Comparison of ENCODE assay signal across 9 cellular contexts in the genomic region with DNA sequence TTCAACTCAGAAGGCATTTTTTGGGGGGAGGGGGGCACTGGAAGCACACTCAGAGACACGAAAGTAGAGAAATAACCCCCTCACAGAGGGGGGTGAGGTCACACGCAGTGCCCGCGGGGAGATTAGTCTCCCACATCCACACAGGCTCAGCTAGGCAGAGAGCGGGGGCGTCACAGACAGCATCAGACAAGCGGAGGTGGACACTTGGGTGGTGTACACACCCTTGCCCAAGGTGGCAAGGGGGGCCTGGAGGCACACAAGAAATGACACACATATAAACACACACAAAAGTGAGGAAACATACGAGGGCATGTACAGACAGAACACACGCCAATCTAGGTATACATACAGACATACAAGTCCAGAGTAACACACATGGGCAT. TPM values are rescaled to one million over a fixed set of nuclear protein-coding genes. Genes with fewer than 3 reads are reported as not detected.
DNase-seq lines count a peak whose midpoint lies in the region; ATAC-seq and TF ChIP-seq lines count a peak whose summit lies in the region.
"Had no signal": no experiment of that assay in that cellular context is flagged by ENCODE, and none has a peak within 500 bp of the region (broad histone marks: within the 10 kb centered on the region; RNA-seq: fewer than 3 reads in every experiment).

No MANE protein-coding gene starts in this region.

- H3K4me1 Mint-ChIP-seq in stimulated activated naive CD8-positive, alpha-beta T cell treated with anti-CD3 and anti-CD28 coated beads, Interleukin-15, amount 100 ng/mL, for 72 hours, result peaks cover 19% of the 10 kb centered on the region
- H3K4me1 Mint-ChIP-seq in activated T-helper 17 cell treated with anti-CD3 and anti-CD28 coated beads, Interleukin-2, amount 50 U/mL, for 72 hours, result no peaks in the 10 kb centered on the region

- H3K4me3 Mint-ChIP-seq in stimulated activated naive CD8-positive, alpha-beta T cell treated with anti-CD3 and anti-CD28 coated beads, Interleukin-15, amount 100 ng/mL, for 72 hours, result peak overlapping the region; percentile 32 to 53
- H3K4me3 Mint-ChIP-seq in activated T-helper 17 cell treated with anti-CD3 and anti-CD28 coated beads, Interleukin-2, amount 50 U/mL, for 72 hours, result peak overlapping the region; percentile 26

- H3K4me1 ChIP-seq in iPS-20b (ENCODE audit: insufficient read depth, low read length), result no peaks in the 10 kb centered on the region
- H3K4me1 ChIP-seq in BE2C, result no peaks in the 10 kb centered on the region

- H3K27me3 Mint-ChIP-seq in stimulated activated naive CD8-positive, alpha-beta T cell treated with anti-CD3 and anti-CD28 coated beads, Interleukin-15, amount 100 ng/mL, for 72 hours, result peaks cover 17% of the 10 kb centered on the region
- H3K27me3 Mint-ChIP-seq in activated T-helper 17 cell treated with anti-CD3 and anti-CD28 coated beads, Interleukin-2, amount 50 U/mL, for 72 hours, result no peaks in the 10 kb centered on the region

- DNase-seq in stimulated activated naive CD8-positive, alpha-beta T cell treated with anti-CD3 and anti-CD28 coated beads, Interleukin-15, amount 100 ng/mL, for 72 hours, result no peak
- DNase-seq in stimulated activated naive CD8-positive, alpha-beta T cell treated with anti-CD3 and anti-CD28 coated beads, Interleukin-15, Interleukin-2, amounts not matched to agents 100 U/mL and 50 U/mL, for 24 hours, result no peak
- DNase-seq in NCI-H524 treated with DMSO at 0.1 percent for 48 hours (lab: John Stamatoyannopoulos, UW) (no peak), BE2C (no peak), brain microvascular endothelial cell (no peak), HUDEP-2 (lab: John Stamatoyannopoulos, UW; ENCODE audit: unreplicated experiment in 76 of 76) (no peak)

- H3K27ac Mint-ChIP-seq in stimulated activated naive CD8-positive, alpha-beta T cell treated with anti-CD3 and anti-CD28 coated beads, Interleukin-15, amount 100 ng/mL, for 72 hours, result peak overlapping the region in 1 of 2 donors; percentile 81
- H3K27ac Mint-ChIP-seq in activated T-helper 17 cell treated with anti-CD3 and anti-CD28 coated beads, Interleukin-2, amount 50 U/mL, for 72 hours, result no peak overlapping the region

- H3K9me3 Mint-ChIP-seq in stimulated activated naive CD8-positive, alpha-beta T cell treated with anti-CD3 and anti-CD28 coated beads, Interleukin-15, amount 100 ng/mL, for 72 hours, result no peaks in the 10 kb centered on the region
- H3K9me3 Mint-ChIP-seq in activated T-helper 17 cell treated with anti-CD3 and anti-CD28 coated beads, Interleukin-2, amount 50 U/mL, for 72 hours, result no peaks in the 10 kb centered on the region

- H3K27ac ChIP-seq in iPS-20b (ENCODE audit: low read length) (no peak overlapping the region), brain microvascular endothelial cell (no peak overlapping the region)

- ATAC-seq in stimulated activated naive CD8-positive, alpha-beta T cell treated with anti-CD3 and anti-CD28 coated beads, Interleukin-15, amount 100 ng/mL, for 72 hours, result no peak
- no peak for ATAC-seq in stimulated activated naive CD8-positive, alpha-beta T cell treated with anti-CD3 and anti-CD28 coated beads, Interleukin-15, Interleukin-2, amounts not matched to agents 100 U/mL and 50 U/mL, for 24 hours
- ATAC-seq in activated T-helper 17 cell treated with anti-CD3 and anti-CD28 coated beads, Interleukin-2, amount 50 U/mL, for 72 hours (replicated peaks), result no peak

- H3K4me3 ChIP-seq in iPS-20b (ENCODE audit: low read length) (peak overlapping the region; percentile 58; the same call in 1 of the 2 replicates), BE2C (ENCODE audit: low read depth, low read length) (no peak overlapping the region), brain microvascular endothelial cell (ENCODE audit: low read depth, low read length) (no peak overlapping the region)

- H3K36me3 Mint-ChIP-seq in activated T-helper 17 cell treated with anti-CD3 and anti-CD28 coated beads, Interleukin-2, amount 50 U/mL, for 72 hours (ENCODE audit: low read depth), result no peaks in the 10 kb centered on the region

- in situ Hi-C loops in brain microvascular endothelial cell (cut with HindIII; ENCODE audit: low pct_ligation_motif_present, low sequenced_read_pairs), result no loop called here

- H3K9me3 ChIP-seq in iPS-20b (ENCODE audit: insufficient read depth, low read depth, low read length) (no peaks in the 10 kb centered on the region), BE2C (no peaks in the 10 kb centered on the region)

- H3K9ac ChIP-seq in iPS-20b (ENCODE audit: low read depth, low read length), result peak overlapping the region; percentile 67; the same call in 1 of the 2 replicates

- no peak for TF ChIP-seq CTCF in BE2C (IDR thresholded peaks at IDR 0.05; ENCODE audit: low read depth, low read length)
- TF ChIP-seq CTCF in brain microvascular endothelial cell (IDR thresholded peaks at IDR 0.05; ENCODE audit: low read depth, low read length, missing control alignments), result no peak

- H3K36me3 ChIP-seq in iPS-20b (ENCODE audit: insufficient read depth, low read depth, low read length) (no peaks in the 10 kb centered on the region), BE2C (no peaks in the 10 kb centered on the region), brain microvascular endothelial cell (replicated peaks) (no peaks in the 10 kb centered on the region)

- H3K27me3 ChIP-seq in iPS-20b (ENCODE audit: insufficient read depth, low read length) (peaks cover 20% of the 10 kb centered on the region), BE2C (no peaks in the 10 kb centered on the region), brain microvascular endothelial cell (replicated peaks) (no peaks in the 10 kb centered on the region)

RNA-seq across cellular contexts. Expression of gene SYN1, which starts 0.6 kb away (rescaled TPM):
- 1 to 10 TPM; 1.0 to 4.3 TPM for total RNA-seq in activated T-helper 17 cell treated with anti-CD3 and anti-CD28 coated beads, Interleukin-2, amount 50 U/mL, for 72 hours
- polyA plus RNA-seq in BE2C (2012; ENCODE audit: insufficient read depth, insufficient read length, low read depth), result 10.8 TPM
- total RNA-seq: PC-3 had no signal

RNA-seq across cellular contexts. Expression of gene CFP, which starts 9.4 kb away (rescaled TPM):
- 1 to 10 TPM; 3.2 to 7.6 TPM for total RNA-seq in activated T-helper 17 cell treated with anti-CD3 and anti-CD28 coated beads, Interleukin-2, amount 50 U/mL, for 72 hours
- polyA plus RNA-seq in BE2C (2012; ENCODE audit: insufficient read depth, insufficient read length, low read depth), result 2.9 TPM

RNA-seq across cellular contexts. Expression of gene ELK1, which starts 30.1 kb away (rescaled TPM):
- 10 to 100 TPM; 77.8 to 95.9 TPM for total RNA-seq in activated T-helper 17 cell treated with anti-CD3 and anti-CD28 coated beads, Interleukin-2, amount 50 U/mL, for 72 hours
- 38.7 TPM for polyA plus RNA-seq in BE2C (2012; ENCODE audit: insufficient read depth, insufficient read length, low read depth)

RNA-seq across cellular contexts. Expression of gene TIMP1, which starts 38.1 kb away (rescaled TPM):
- total RNA-seq in activated T-helper 17 cell treated with anti-CD3 and anti-CD28 coated beads, Interleukin-2, amount 50 U/mL, for 72 hours, result 100 to 1,000 TPM in 1 of 2 donors, 10 to 100 TPM in 1; 56.1 to 302 TPM
- 243 TPM for polyA plus RNA-seq in BE2C (2012; ENCODE audit: insufficient read depth, insufficient read length, low read depth)

RNA-seq across cellular contexts. Expression of gene UXT, which starts 38.7 kb away (rescaled TPM):
- total RNA-seq in activated T-helper 17 cell treated with anti-CD3 and anti-CD28 coated beads, Interleukin-2, amount 50 U/mL, for 72 hours, result 100 to 1,000 TPM; 127 to 156 TPM
- polyA plus RNA-seq in BE2C (2012; ENCODE audit: insufficient read depth, insufficient read length, low read depth), result 106 TPM
